ENCODE assay signal across 26 cellular contexts in the genomic region with DNA sequence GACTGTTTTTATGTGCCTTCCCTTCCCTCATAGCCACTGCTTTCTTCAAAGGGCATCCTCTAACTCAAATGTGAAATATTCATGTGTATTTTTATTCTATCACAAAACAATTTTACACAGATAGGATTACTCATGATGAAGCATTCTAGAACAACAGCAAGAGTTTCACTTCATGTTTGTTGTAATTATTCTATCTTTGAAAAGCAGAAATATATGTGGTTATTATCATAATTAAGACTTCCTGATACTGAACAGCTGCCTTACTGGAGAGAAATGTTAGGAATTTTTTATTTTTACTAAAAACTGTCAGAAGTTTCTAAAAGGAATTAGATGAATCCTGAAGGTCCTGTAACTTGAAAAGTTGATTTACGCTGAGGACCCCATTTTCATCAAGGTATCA.
"Had no signal": no experiment of that assay in that cellular context is flagged by ENCODE, and none has a peak within 500 bp of the region (broad histone marks: within the 10 kb centered on the region; RNA-seq: fewer than 3 reads in every experiment).

No MANE protein-coding gene starts in this region.

- H3K27ac ChIP-seq: neutrophil, thoracic aorta had no signal

- H3K9me3 ChIP-seq: neutrophil, thoracic aorta had no signal

- H3K36me3 ChIP-seq: neutrophil, spleen, thoracic aorta had no signal

- H3K4me3 ChIP-seq: spleen, thoracic aorta had no signal

- ATAC-seq: activated CD8-positive, alpha-beta memory T cell treated with anti-CD3 and anti-CD28 coated beads, Interleukin-2, amount 10 ng/mL, durations not matched to agents 7 days and 5 days; activated CD8-positive, alpha-beta T cell treated with anti-CD3 and anti-CD28 coated beads for 36 hours; left ventricle myocardium superior; sciatic nerve; T-helper 17 cell had no signal

- H3K27me3 Mint-ChIP-seq: brain, type B pancreatic cell had no signal

- DNase-seq: activated CD4-positive, alpha-beta T cell treated with anti-CD3 and anti-CD28 coated beads, Interleukin-2, amount 10 ng/mL, durations not matched to agents 24 days and 14 days; activated CD8-positive, alpha-beta memory T cell treated with anti-CD3 and anti-CD28 coated beads, Interleukin-2, amount 10 ng/mL, durations not matched to agents 7 days and 5 days; activated CD8-positive, alpha-beta T cell treated with anti-CD3 and anti-CD28 coated beads for 36 hours; activated gamma-delta T cell; aorta; dermis blood vessel endothelial cell; effector CD8-positive, alpha-beta T cell; foreskin melanocyte; glutamatergic neuron; hippocampal formation; left ventricle myocardium superior; mammary epithelial cell; midbrain; spleen; stimulated activated CD4-positive, alpha-beta T cell treated with anti-CD3 and anti-CD28 coated beads, Interleukin-4, amount 100 ng/mL, for 1 hour; stimulated activated naive CD4-positive, alpha-beta T cell treated with Interleukin-2 at 50 U/mL for 16 hours; SW 1271; T-helper 17 cell had no signal

- H3K4me1 Mint-ChIP-seq: brain had no signal

- H3K27ac Mint-ChIP-seq: activated CD4-positive, alpha-beta T cell treated with anti-CD3 and anti-CD28 coated beads, Interleukin-2, amount 10 ng/mL, durations not matched to agents 24 days and 14 days; activated CD8-positive, alpha-beta memory T cell treated with anti-CD3 and anti-CD28 coated beads, Interleukin-2, amount 10 ng/mL, durations not matched to agents 7 days and 5 days; activated CD8-positive, alpha-beta T cell treated with anti-CD3 and anti-CD28 coated beads for 36 hours; activated naive CD4-positive, alpha-beta T cell treated with anti-CD3 and anti-CD28 coated beads, Interleukin-2, amount 50 U/mL, for 24 hours; activated T-helper 1 cell treated with anti-CD3 and anti-CD28 coated beads, Interleukin-12 subunit alpha, Interleukin-12 subunit beta, Interleukin-2, Interleukin-4 antibody, amounts not matched to agents 30 ng/mL and 10 ng/mL and 1 ng/mL, durations not matched to agents 14 hours and 24 hours and 36 hours; brain; T-helper 17 cell; type B pancreatic cell had no signal

- H3K4me3 Mint-ChIP-seq: activated CD4-positive, alpha-beta T cell treated with anti-CD3 and anti-CD28 coated beads, Interleukin-2, amount 10 ng/mL, durations not matched to agents 24 days and 14 days; activated CD8-positive, alpha-beta memory T cell treated with anti-CD3 and anti-CD28 coated beads, Interleukin-2, amount 10 ng/mL, durations not matched to agents 7 days and 5 days; activated CD8-positive, alpha-beta T cell treated with anti-CD3 and anti-CD28 coated beads for 36 hours; activated naive CD4-positive, alpha-beta T cell treated with anti-CD3 and anti-CD28 coated beads, Interleukin-2, amount 50 U/mL, for 24 hours; activated T-helper 1 cell treated with anti-CD3 and anti-CD28 coated beads, Interleukin-12 subunit alpha, Interleukin-12 subunit beta, Interleukin-2, Interleukin-4 antibody, amounts not matched to agents 30 ng/mL and 10 ng/mL and 1 ng/mL, durations not matched to agents 14 hours and 24 hours and 36 hours; brain; nephron; T-helper 17 cell; type B pancreatic cell had no signal

- H3K27me3 ChIP-seq: spleen had no signal

- H3K36me3 Mint-ChIP-seq: activated CD8-positive, alpha-beta memory T cell treated with anti-CD3 and anti-CD28 coated beads, Interleukin-2, amount 10 ng/mL, durations not matched to agents 7 days and 5 days had no signal

- H3K9me3 Mint-ChIP-seq: activated naive CD4-positive, alpha-beta T cell treated with anti-CD3 and anti-CD28 coated beads, Interleukin-2, amount 50 U/mL, for 24 hours had no signal
